ENCODE assay signal across 8 cellular contexts in genomic region chr17:61574542-61575351, GRCh38. TPM values are rescaled to one million over a fixed set of nuclear protein-coding genes. Genes with fewer than 3 reads are reported as not detected.
A peak's percentile ranks its signal among the peaks of the same experiment; 100 is the strongest.
DNase-seq lines count a peak whose midpoint lies in the region; ATAC-seq, FAIRE-seq and TF ChIP-seq lines count a peak whose summit lies in the region.

No MANE protein-coding gene starts in this region.

- H3K23ac ChIP-seq in mesendoderm (ENCODE audit: low read length), result no peak overlapping the region

- BruUV-seq in K562 (replicated peaks; lab: Mats Ljungman, UMichigan), result no TSS peak

- FAIRE-seq in K562 (lab: Jason Lieb, UNC), result no peak

- peak; percentile 26 to 59 for TF ChIP-seq RAD21 in K562 (CRISPR knock-in tag; conservative IDR thresholded peaks at IDR 0.05 in 1 of 2, IDR thresholded peaks at IDR 0.05 in 1 of 2)

- H3K79me2 ChIP-seq in K562 (ENCODE audit: control insufficient read depth, insufficient read depth, low read length) (no peaks in the 10 kb centered on the region), mesendoderm (ENCODE audit: control insufficient read depth, insufficient read depth, low read length) (no peaks in the 10 kb centered on the region)

- H3K27me3 ChIP-seq in K562 (ENCODE audit: control insufficient read depth in 2 of 2, insufficient read depth in 2 of 2, low read length in 2 of 2) (no peaks in the 10 kb centered on the region; a peak in 1 of 5 replicates), mesendoderm (ENCODE audit: insufficient read depth, low read length, poor library complexity) (no peaks in the 10 kb centered on the region), ascending aorta (no peaks in the 10 kb centered on the region)

- no peak overlapping the region for H3K4me2 ChIP-seq in K562 (ENCODE audit: insufficient read depth, low read length)
- no peak overlapping the region for H3K4me2 ChIP-seq in mesendoderm (ENCODE audit: low read length)

- H3K9me1 ChIP-seq in K562 (ENCODE audit: control insufficient read depth, insufficient read depth, low read length), result no peaks in the 10 kb centered on the region

- H4K20me1 ChIP-seq in K562 (replicated peaks; ENCODE audit: control insufficient read depth, insufficient read depth, low read length), result no peaks in the 10 kb centered on the region; the same call in 1 of the 2 replicates

- no peak overlapping the region for H3K56ac ChIP-seq in mesendoderm (ENCODE audit: low read length)

- no peak overlapping the region for H4K8ac ChIP-seq in mesendoderm (ENCODE audit: low read depth, low read length)

- no peak overlapping the region for H3K4ac ChIP-seq in mesendoderm (ENCODE audit: low read depth, low read length)

- no peak overlapping the region for H3K27ac ChIP-seq in K562 (ENCODE audit: extremely low read depth, low read depth, low read length)
- no peak overlapping the region for H3K27ac ChIP-seq in mesendoderm (ENCODE audit: low read depth, low read length)
- H3K27ac ChIP-seq in ascending aorta, result no peak overlapping the region

- no peak overlapping the region for H2AFZ ChIP-seq in K562 (ENCODE audit: low read depth, low read length)

- ATAC-seq in K562, result peak; percentile 45; the same call in 1 of the 3 replicates
- ATAC-seq in HG02884 (IDR thresholded peaks at IDR 0.05; ENCODE audit: unreplicated experiment), result no peak
- ATAC-seq in HG03025 (IDR thresholded peaks at IDR 0.05; ENCODE audit: low FRiP score, unreplicated experiment), result no peak

- under 1% methylated on average over 9 of the region's 9 CpGs for WGBS in K562 (ENCODE audit: insufficient coverage, low coverage, missing lambda C conversion rate)
- WGBS in mesendoderm (ENCODE audit: extremely low coverage, insufficient coverage, low lambda C conversion rate), result no CpG with 5 or more reads among the region's 9 CpGs

- no peak overlapping the region for H3K4me3 ChIP-seq in K562
- H3K4me3 ChIP-seq in mesendoderm (ENCODE audit: low read length), result no peak overlapping the region
- peak overlapping the region in 1 of 2 donors; percentile 3 for H3K4me3 ChIP-seq in ascending aorta

- CTCF ChIA-PET in K562 (lab: Yijun Ruan, JAX; ENCODE audit: low intra/inter-chr PET ratio), result interaction anchor here (0.5 to 0.9 kb wide), 2 partner anchors 599 to 854 kb away, joined by 3 read pairs; no protein-coding TSS in a partner anchor

- no peak overlapping the region for H2BK15ac ChIP-seq in mesendoderm (replicated peaks; ENCODE audit: low read depth)

- intact Hi-C loops in K562 (cut with micrococcal nuclease) (loop anchor here (2.0 kb wide), 1 partner anchor 162 kb away; no protein-coding TSS in a partner anchor), ascending aorta (cut with DNase I) (no loop called here)

- no peak overlapping the region for H3K18ac ChIP-seq in mesendoderm (ENCODE audit: low read length)

- no peak for TF ChIP-seq POLR2A in K562 (conservative IDR thresholded peaks at IDR 0.05)

- in situ Hi-C loops in K562 (cut with MboI), result no loop called here

- no peaks in the 10 kb centered on the region for H3K9me3 ChIP-seq in K562 (replicated peaks; ENCODE audit: control insufficient read depth, insufficient read depth, low read depth, low read length)
- peaks cover 0 to 3% of the 10 kb centered on the region in 2 donors for H3K9me3 ChIP-seq in ascending aorta

- TF ChIP-seq CTCF in K562 (IDR thresholded peaks at IDR 0.05 in 2 of 3, conservative IDR thresholded peaks at IDR 0.05 in 1 of 3; ENCODE audit: insufficient read depth in 2 of 3, low read depth in 1 of 3, low read length in 3 of 3) (peak in 2 of 3 experiments; percentile 18 to 40; a peak in 2 of 6 replicates), ascending aorta (IDR thresholded peaks at IDR 0.05) (peak in 1 of 3 experiments; percentile 27)

- H3K79me1 ChIP-seq in mesendoderm (ENCODE audit: low read length), result no peaks in the 10 kb centered on the region

- no peak overlapping the region for H2BK120ac ChIP-seq in mesendoderm (ENCODE audit: low read depth, low read length)

- H3K4me1 ChIP-seq in K562 (replicated peaks in 1 of 2; ENCODE audit: control insufficient read depth in 2 of 2, insufficient read depth in 2 of 2, low read length in 2 of 2) (no peaks in the 10 kb centered on the region), mesendoderm (ENCODE audit: control insufficient read depth, low read depth, low read length) (no peaks in the 10 kb centered on the region), ascending aorta (no peaks in the 10 kb centered on the region)

- peak; percentile 73 for DNase-seq in EL
- peak; percentile 18 for DNase-seq in NCI-H1092 (lab: John Stamatoyannopoulos, UW)
- DNase-seq in K562 (ENCODE audit: extremely low read depth in 1 of 4, low spot score in 3 of 4), result peak in 2 of 4 experiments; percentile 11 to 18
- DNase-seq in mesendoderm, result peak; percentile 49
- no peak for DNase-seq in ascending aorta (ENCODE audit: low spot score in 2 of 2)
- DNase-seq in stimulated activated CD4-positive, alpha-beta T cell treated with anti-CD3 and anti-CD28 coated beads, Interleukin-15, amount 100 ng/mL, for 24 hours, result no peak

- H4K5ac ChIP-seq in mesendoderm (ENCODE audit: low read length), result no peak overlapping the region

- H2AK5ac ChIP-seq in mesendoderm (ENCODE audit: low read length), result no peak overlapping the region

- no peak for TF ChIP-seq EP300 in K562 (IDR thresholded peaks at IDR 0.05; ENCODE audit: low read length)

- POLR2A ChIA-PET in K562 (lab: Yijun Ruan, JAX), result interaction anchor here (0.6 to 1.1 kb wide), 2 partner anchors 10 to 53 kb away, joined by 3 to 4 read pairs; no protein-coding TSS in a partner anchor

- H3K9ac ChIP-seq in K562 (ENCODE audit: insufficient read depth in 1 of 2, low read depth in 2 of 2, low read length in 2 of 2) (no peak overlapping the region), mesendoderm (ENCODE audit: low read length) (no peak overlapping the region)

- no peak overlapping the region for H2BK5ac ChIP-seq in mesendoderm (ENCODE audit: low read length)

- H3K36me3 ChIP-seq in K562 (ENCODE audit: control insufficient read depth, insufficient read depth, low read length) (no peaks in the 10 kb centered on the region), mesendoderm (ENCODE audit: control insufficient read depth, insufficient read depth, low read length) (no peaks in the 10 kb centered on the region), ascending aorta (no peaks in the 10 kb centered on the region)

TF ChIP-seq in K562, 482 proteins besides CTCF, POLR2A, EP300 and RAD21:
- TF ChIP-seq ZNF696 (CRISPR knock-in tag; conservative IDR thresholded peaks at IDR 0.05), result no peak
- peak; percentile 73 for TF ChIP-seq EWSR1 (IDR thresholded peaks at IDR 0.05; ENCODE audit: borderline replicate concordance, low read depth, partially characterized antibody)

RNA-seq across cellular contexts. Expression of gene NACA2, which starts 16.3 kb away (rescaled TPM):
- not detected in 2 replicates for total RNA-seq in K562 (2011; cell fraction: chromatin; rRNA removed; ENCODE audit: low replicate concordance)
- not detected in 2 replicates for total RNA-seq in K562 (2011; cell fraction: nucleolus; rRNA removed)
- not detected in 2 replicates for total RNA-seq in K562 (2011; cell fraction: nucleoplasm; rRNA removed)
- 0.23 TPM in 1 of 2 replicates, not detected in the other for total RNA-seq in K562 (2014; rRNA removed)
- total RNA-seq in K562 (2014; rRNA removed; fragmentation: Illumina TruSeq; extraction: Trizol), result not detected in 2 replicates
- not detected in 2 replicates for total RNA-seq in K562 (2015; rRNA removed; fragmentation: Illumina TruSeq; extraction: Trizol)
- not detected in 2 replicates for total RNA-seq in K562 (2021)
- polyA plus RNA-seq in K562 (2011; rRNA removed), result 0.29 and 0.34 TPM in 2 replicates
- not detected in 2 replicates for polyA plus RNA-seq in K562 (2011; cell fraction: cytosol; rRNA removed)
- not detected in 2 replicates for polyA plus RNA-seq in K562 (2011; cell fraction: nucleus; rRNA removed)
- 0.28 and 0.35 TPM in 2 replicates for polyA plus RNA-seq in K562 (2012)
- not detected in 2 replicates for polyA plus RNA-seq in K562 (2014; fragmentation: Illumina TruSeq; extraction: Trizol)
- under 1 TPM; 0.13 to 0.23 TPM for polyA plus RNA-seq in K562 (2014; fragmentation: Nextera tagmentation; extraction: Ambion mirVana)
- 0.24 TPM in 1 of 2 replicates, not detected in the other for polyA plus RNA-seq in K562 (2014; rRNA removed)
- polyA minus RNA-seq in K562 (2011; rRNA and poly(A)+ RNA removed), result 0.28 and 1.1 TPM in 2 replicates
- polyA minus RNA-seq in K562 (2011; cell fraction: cytosol; rRNA and poly(A)+ RNA removed), result not detected in 2 replicates
- not detected in 2 replicates for polyA minus RNA-seq in K562 (2011; cell fraction: nucleus; rRNA and poly(A)+ RNA removed)
- polyA plus RNA-seq in mesendoderm (2013, experiment 1 of 2), result 0.07 TPM
- polyA plus RNA-seq in mesendoderm (2013, experiment 2 of 2), result 0.08 TPM
- not detected for total RNA-seq in ascending aorta

Comparison
In these comparisons a context has a peak if more than half of its experiments do, and no peak if none do; other contexts are left out.
1. DNase-seq: peak in EL (single experiment), NCI-H1092 (single experiment) and mesendoderm (single experiment); none in ascending aorta (0 of 2) and stimulated activated CD4-positive, alpha-beta T cell treated with anti-CD3 and anti-CD28 coated beads, Interleukin-15, amount 100 ng/mL, for 24 hours (single experiment).